Comparison of ENCODE assay signal across 18 cellular contexts in genomic region chr22:33757443-33758124, GRCh38.
DNase-seq lines count a peak whose midpoint lies in the region; ATAC-seq, FAIRE-seq and TF ChIP-seq lines count a peak whose summit lies in the region.
"Had no signal": no experiment of that assay in that cellular context is flagged by ENCODE, and none has a peak within 500 bp of the region (broad histone marks: within the 10 kb centered on the region; RNA-seq: fewer than 3 reads in every experiment).

No MANE protein-coding gene starts in this region.

- POLR2A ChIA-PET in CD4-positive, alpha-beta T cell (lab: Charles Lee), result no interaction called here

- H3K27me3 Mint-ChIP-seq in CD4-positive, alpha-beta T cell, result no peaks in the 10 kb centered on the region
- H3K27me3 Mint-ChIP-seq: stimulated activated naive B cell treated with anti-CD40 and anti-IgM and Interleukin-4, amounts not matched to agents 10 μg/mL and 1 μg/mL and 100 μg/mL, for 72 hours had no signal

- H3K36me3 ChIP-seq in skeletal muscle tissue (ENCODE audit: control insufficient read depth in 3 of 3, insufficient read depth in 3 of 3, low read length in 3 of 3), result no peaks in the 10 kb centered on the region
- H3K36me3 ChIP-seq: esophagus squamous epithelium had no signal

- peaks cover 26% of the 10 kb centered on the region for H3K9me3 Mint-ChIP-seq in CD4-positive, alpha-beta T cell
- H3K9me3 Mint-ChIP-seq: stimulated activated naive B cell treated with anti-CD40 and anti-IgM and Interleukin-4, amounts not matched to agents 10 μg/mL and 1 μg/mL and 100 μg/mL, for 72 hours had no signal

- H3K4me1 Mint-ChIP-seq in CD4-positive, alpha-beta T cell (ENCODE audit: low read depth), result no peaks in the 10 kb centered on the region

- DNase-seq in NCI-H1092 (lab: John Stamatoyannopoulos, UW), result peak; percentile 67
- peak; percentile 33 for DNase-seq in NCI-H82 treated with DMSO at 0.1 percent for 48 hours (lab: John Stamatoyannopoulos, UW; ENCODE audit: unreplicated experiment)
- no peak for DNase-seq in left ventricle myocardium superior
- no peak for DNase-seq in D721Med (ENCODE audit: insufficient read length, low spot score)
- no peak for DNase-seq in CD4-positive, alpha-beta T cell
- DNase-seq: activated CD4-positive, alpha-beta T cell treated with anti-CD3 and anti-CD28 coated beads for 1 hour; activated CD8-positive, alpha-beta memory T cell treated with anti-CD3 and anti-CD28 coated beads, Interleukin-2, amount 50 U/mL, for 4 hours; dermis blood vessel endothelial cell; esophagus squamous epithelium; hypothalamus; NCI-H2029; stimulated activated naive B cell treated with anti-CD40 and anti-IgM and Interleukin-4, amounts not matched to agents 10 μg/mL and 1 μg/mL and 100 μg/mL, for 72 hours had no signal

- peak overlapping the region; percentile 19 for H3K27ac ChIP-seq in skeletal muscle tissue (ENCODE audit: low read depth, low read length)
- no peak overlapping the region for H3K27ac ChIP-seq in CD4-positive, alpha-beta T cell (ENCODE audit: low read depth, low read length)
- H3K27ac ChIP-seq: ascending aorta; BLaER1 treated with 17β-estradiol and CSF1 and Interleukin-3, amounts not matched to agents 10 nM and 100 nM; esophagus squamous epithelium had no signal

- peak; percentile 75 for ATAC-seq in left ventricle myocardium superior
- no peak for ATAC-seq in HG03439 (IDR thresholded peaks at IDR 0.05; ENCODE audit: unreplicated experiment)
- no peak for ATAC-seq in CD4-positive, alpha-beta T cell (ENCODE audit: poor library complexity)
- ATAC-seq: stimulated activated naive B cell treated with anti-CD40 and anti-IgM and Interleukin-4, amounts not matched to agents 10 μg/mL and 1 μg/mL and 100 μg/mL, for 72 hours had no signal

- H3K27me3 ChIP-seq in skeletal muscle tissue (ENCODE audit: control insufficient read depth in 3 of 3, insufficient read depth in 3 of 3, low read length in 3 of 3), result no peaks in the 10 kb centered on the region
- no peaks in the 10 kb centered on the region for H3K27me3 ChIP-seq in CD4-positive, alpha-beta T cell (ENCODE audit: control insufficient read depth, insufficient read depth, low read length)
- H3K27me3 ChIP-seq: ascending aorta; BLaER1 treated with 17β-estradiol and CSF1 and Interleukin-3, amounts not matched to agents 10 nM and 100 nM; esophagus squamous epithelium had no signal

- H3K4me1 ChIP-seq in skeletal muscle tissue (ENCODE audit: control insufficient read depth in 3 of 3, insufficient read depth in 3 of 3, low read length in 3 of 3), result peaks cover 5 to 13% (median 12%) of the 10 kb centered on the region in 3 donors
- H3K4me1 ChIP-seq: ascending aorta, esophagus squamous epithelium had no signal

- H3K9me3 ChIP-seq in skeletal muscle tissue (ENCODE audit: control insufficient read depth in 3 of 3, low read length in 3 of 3), result no peaks in the 10 kb centered on the region
- H3K9me3 ChIP-seq in CD4-positive, alpha-beta T cell (ENCODE audit: control insufficient read depth, low read length), result no peaks in the 10 kb centered on the region
- H3K9me3 ChIP-seq: ascending aorta, esophagus squamous epithelium had no signal

- H3K27ac Mint-ChIP-seq in CD4-positive, alpha-beta T cell, result no peak overlapping the region
- H3K27ac Mint-ChIP-seq: stimulated activated naive B cell treated with anti-CD40 and anti-IgM and Interleukin-4, amounts not matched to agents 10 μg/mL and 1 μg/mL and 100 μg/mL, for 72 hours had no signal

- CTCF ChIA-PET in CD4-positive, alpha-beta T cell (lab: Charles Lee), result no interaction called here

- TF ChIP-seq CTCF in D721Med (IDR thresholded peaks at IDR 0.05; ENCODE audit: insufficient read depth, missing control alignments), result no peak
- TF ChIP-seq CTCF in CD4-positive, alpha-beta T cell (IDR thresholded peaks at IDR 0.05), result no peak

- no peak overlapping the region for H3K9ac ChIP-seq in skeletal muscle tissue (ENCODE audit: low read depth in 1 of 3, low read length in 3 of 3)
- H3K9ac ChIP-seq: BLaER1 treated with 17β-estradiol and CSF1 and Interleukin-3, amounts not matched to agents 10 nM and 100 nM had no signal

- no peak for FAIRE-seq in D721Med (lab: Jason Lieb, UNC)
- FAIRE-seq: urothelium cell line had no signal

- H3K4me3 ChIP-seq in skeletal muscle tissue (ENCODE audit: low read length in 3 of 3), result no peak overlapping the region
- H3K4me3 ChIP-seq: ascending aorta; BLaER1 treated with 17β-estradiol and CSF1 and Interleukin-3, amounts not matched to agents 10 nM and 100 nM; esophagus squamous epithelium; lung had no signal

- intact Hi-C loops in left ventricle myocardium superior (cut with micrococcal nuclease), result no loop called here
- intact Hi-C loops in CD4-positive, alpha-beta T cell (cut with DNase I, micrococcal nuclease), result no loop called here

- no peaks in the 10 kb centered on the region for H3K36me3 Mint-ChIP-seq in CD4-positive, alpha-beta T cell (ENCODE audit: low read depth)

- H3K4me3 Mint-ChIP-seq in CD4-positive, alpha-beta T cell, result no peak overlapping the region
- H3K4me3 Mint-ChIP-seq: stimulated activated naive B cell treated with anti-CD40 and anti-IgM and Interleukin-4, amounts not matched to agents 10 μg/mL and 1 μg/mL and 100 μg/mL, for 72 hours had no signal

Comparison
In these comparisons a context has a peak if more than half of its experiments do, and no peak if none do; other contexts are left out.
1. DNase-seq: peak in NCI-H1092 (single experiment) and NCI-H82 treated with DMSO at 0.1 percent for 48 hours (single experiment); none in left ventricle myocardium superior (single experiment), D721Med (single experiment) and CD4-positive, alpha-beta T cell (0 of 10).